In genomic region chr3:117563063-117563462, GRCh38 we compare ENCODE assay signal across 26 cellular contexts.
DNase-seq lines count a peak whose midpoint lies in the region; ATAC-seq and TF ChIP-seq lines count a peak whose summit lies in the region.
"Had no signal": no experiment of that assay in that cellular context is flagged by ENCODE, and none has a peak within 500 bp of the region (broad histone marks: within the 10 kb centered on the region; RNA-seq: fewer than 3 reads in every experiment).

No MANE protein-coding gene starts in this region.

- no peak overlapping the region for H2BK120ac ChIP-seq in IMR-90 (ENCODE audit: low read depth, low read length)

- H3K4me2 ChIP-seq in IMR-90 (ENCODE audit: low read depth, low read length), result peak overlapping the region; percentile 57; the same call in 1 of the 2 replicates
- H3K4me2 ChIP-seq: BLaER1 treated with 17β-estradiol and CSF1 and Interleukin-3, amounts not matched to agents 10 nM and 100 nM had no signal

- no peaks in the 10 kb centered on the region for H4K20me1 ChIP-seq in IMR-90 (ENCODE audit: insufficient read depth, low read length)
- H4K20me1 ChIP-seq: BLaER1 treated with 17β-estradiol and CSF1 and Interleukin-3, amounts not matched to agents 10 nM and 100 nM had no signal

- no peak overlapping the region for H2AK9ac ChIP-seq in IMR-90 (replicated peaks; ENCODE audit: low read depth, low read length, poor library complexity)

- ATAC-seq in IMR-90 (ENCODE audit: low read depth), result peak; percentile 96
- no peak for ATAC-seq in GM19452 (IDR thresholded peaks at IDR 0.05; ENCODE audit: unreplicated experiment)
- ATAC-seq: HepG2 had no signal

- no peak for TF ChIP-seq RAD21 in IMR-90 (IDR thresholded peaks at IDR 0.05; ENCODE audit: low read length)

- H4K8ac ChIP-seq in IMR-90 (ENCODE audit: low read depth in 2 of 2, low read length in 2 of 2), result no peak overlapping the region

- TF ChIP-seq CTCF in IMR-90 (conservative IDR thresholded peaks at IDR 0.05; ENCODE audit: low read depth, low read length) (no peak), choroid plexus epithelial cell (conservative IDR thresholded peaks at IDR 0.05; ENCODE audit: low read depth, low read length) (no peak)

- dilution Hi-C loops in IMR-90 (cut with HindIII; ENCODE audit: low sequenced_read_pairs, unreplicated experiment), result no loop called here

- no peak overlapping the region for H3K9ac ChIP-seq in IMR-90 (ENCODE audit: low read depth, low read length)
- H3K9ac ChIP-seq: BLaER1 treated with 17β-estradiol and CSF1 and Interleukin-3, amounts not matched to agents 10 nM and 100 nM; GM23248 had no signal

- H3K4ac ChIP-seq in IMR-90 (ENCODE audit: low read depth, low read length), result no peak overlapping the region

- no peak overlapping the region for H2BK5ac ChIP-seq in IMR-90 (ENCODE audit: low read depth, low read length, poor library complexity, severe bottlenecking)

- H3K23ac ChIP-seq in IMR-90 (ENCODE audit: low read depth, low read length), result no peak overlapping the region

- BruUV-seq in IMR-90 (replicated peaks; lab: Mats Ljungman, UMichigan), result no TSS peak

- H3K27ac ChIP-seq in IMR-90 (ENCODE audit: insufficient read depth, low read length), result peak overlapping the region; percentile 43; the same call in 1 of the 2 replicates
- H3K27ac ChIP-seq: BLaER1 treated with 17β-estradiol and CSF1 and Interleukin-3, amounts not matched to agents 10 nM and 100 nM; GM23248; HL-60; SJSA1 had no signal

- H3K4me1 ChIP-seq in IMR-90 (ENCODE audit: control insufficient read depth, insufficient read depth, low read length), result peaks cover 9% of the 10 kb centered on the region
- H3K4me1 ChIP-seq: Caco-2, HAP-1, SJSA1 had no signal

- TF ChIP-seq POLR2A in IMR-90 (IDR thresholded peaks at IDR 0.05; ENCODE audit: low read depth, low read length), result no peak

- in situ Hi-C loops in IMR-90 (cut with MboI; ENCODE audit: low sequenced_read_pairs), result no loop called here

- no peaks in the 10 kb centered on the region for H3K9me3 ChIP-seq in IMR-90 (ENCODE audit: control insufficient read depth, insufficient read depth, low read length)
- H3K9me3 ChIP-seq: BLaER1 treated with 17β-estradiol and CSF1 and Interleukin-3, amounts not matched to agents 10 nM and 100 nM; Caco-2; HAP-1; SJSA1 had no signal

- H3K56ac ChIP-seq in IMR-90 (ENCODE audit: extremely low read depth, insufficient read depth, low read length), result no peak overlapping the region

- intact Hi-C loops in IMR-90 (cut with micrococcal nuclease), result no loop called here

- H2BK15ac ChIP-seq in IMR-90 (ENCODE audit: low read depth, low read length), result no peak overlapping the region

- no peak overlapping the region; the same call in 1 of the 2 replicates for H3K18ac ChIP-seq in IMR-90 (ENCODE audit: low read depth, low read length)

- no peaks in the 10 kb centered on the region for H3K36me3 ChIP-seq in IMR-90 (ENCODE audit: control insufficient read depth, insufficient read depth, low read length)
- H3K36me3 ChIP-seq: BLaER1 treated with 17β-estradiol and CSF1 and Interleukin-3, amounts not matched to agents 10 nM and 100 nM; HAP-1; SJSA1 had no signal

- H2AFZ ChIP-seq in IMR-90 (replicated peaks; ENCODE audit: low read length, poor library complexity), result no peak overlapping the region
- H2AFZ ChIP-seq: GM23248 had no signal

- no peak overlapping the region for H4K91ac ChIP-seq in IMR-90 (ENCODE audit: insufficient read depth, low read depth, low read length)

- POLR2A ChIA-PET in IMR-90 (lab: Charles Lee; ENCODE audit: unreplicated experiment), result no interaction called here

- WGBS in IMR-90 (ENCODE audit: extremely low coverage in 2 of 2, insufficient read length in 1 of 2), 2 experiments, result 52% methylated on average over 3 of the region's 4 CpGs; no CpG with 5 or more reads in 1 of the 2 experiments

- no peak overlapping the region for H4K5ac ChIP-seq in IMR-90 (ENCODE audit: low read depth, low read length)

- no peaks in the 10 kb centered on the region for H3K27me3 ChIP-seq in IMR-90 (ENCODE audit: control insufficient read depth, insufficient read depth, low read length)
- H3K27me3 ChIP-seq: BLaER1 treated with 17β-estradiol and CSF1 and Interleukin-3, amounts not matched to agents 10 nM and 100 nM; SJSA1 had no signal

- no peak overlapping the region for H3K14ac ChIP-seq in IMR-90 (replicated peaks; ENCODE audit: low read depth, low read length)

- DNase-seq in IMR-90, result peak; percentile 71
- peak; percentile 7 for DNase-seq in choroid plexus epithelial cell (ENCODE audit: low read depth)
- peak; percentile 22 for DNase-seq in kidney glomerular epithelial cell (lab: John Stamatoyannopoulos, UW)
- peak; percentile 2 for DNase-seq in stromal cell of bone marrow (ENCODE audit: low read depth)
- DNase-seq in activated CD4-positive, alpha-beta T cell treated with anti-CD3 and anti-CD28 coated beads for 4 hours, result no peak
- DNase-seq in NCI-H345 treated with DMSO at 0.1 percent for 48 hours (lab: John Stamatoyannopoulos, UW; ENCODE audit: unreplicated experiment), result no peak
- DNase-seq: Caco-2; CD4-positive, alpha-beta memory T cell; DMS 273 treated with DMSO at 0.1 percent for 48 hours; DND-41; GM23248; KBM-7; MM.1S; NCI-H1048; NCI-H1436; NCI-H2081; NCI-H2171; NCI-H446; NCI-H526 treated with DMSO at 0.1 percent for 48 hours; OCI-M1 had no signal

- H2BK20ac ChIP-seq in IMR-90 (ENCODE audit: low read depth, low read length), result no peak overlapping the region

- CTCF ChIA-PET in IMR-90 (lab: Yijun Ruan, JAX), result interaction anchor here (0.7 kb wide), 1 partner anchor 322 kb away, joined by 6 read pairs; no protein-coding TSS in a partner anchor

- H2AK5ac ChIP-seq in IMR-90 (ENCODE audit: low read depth, low read length), result no peak overlapping the region

- H3K4me3 ChIP-seq in IMR-90 (ENCODE audit: insufficient read depth, low read depth, low read length) (no peak overlapping the region), choroid plexus epithelial cell (ENCODE audit: low read depth, low read length) (no peak overlapping the region)
- H3K4me3 ChIP-seq: BLaER1 treated with 17β-estradiol and CSF1 and Interleukin-3, amounts not matched to agents 10 nM and 100 nM; GM23248; HAP-1; SJSA1 had no signal

- H3K79me1 ChIP-seq in IMR-90 (ENCODE audit: low read depth in 1 of 2, low read length in 2 of 2), result no peaks in the 10 kb centered on the region; a peak in 1 of 4 replicates

- 0 out of 2 replicates have a peak, but pooled peaks cover 3% of the 10 kb centered on the region for H3K9me1 ChIP-seq in IMR-90 (ENCODE audit: insufficient read depth, low read length)

TF ChIP-seq in IMR-90, 13 proteins besides CTCF, POLR2A, EP300 and RAD21:
- TF ChIP-seq CHD1 (IDR thresholded peaks at IDR 0.05; ENCODE audit: low read depth, low read length) (no peak), RFX5 (IDR thresholded peaks at IDR 0.05; ENCODE audit: low read depth, low read length) (no peak), USF2 (IDR thresholded peaks at IDR 0.05; ENCODE audit: low read depth, low read length) (no peak), MXI1 (IDR thresholded peaks at IDR 0.05; ENCODE audit: borderline replicate concordance, low read depth, low read length) (no peak), NFE2L2 (IDR thresholded peaks at IDR 0.05; ENCODE audit: low read depth, low read length) (no peak), BHLHE40 (IDR thresholded peaks at IDR 0.05; ENCODE audit: low read depth, low read length) (no peak), CEBPB (IDR thresholded peaks at IDR 0.05; ENCODE audit: low read depth, low read length) (no peak), RCOR1 (IDR thresholded peaks at IDR 0.05; ENCODE audit: insufficient replicate concordance, low read length) (no peak), MAZ (IDR thresholded peaks at IDR 0.05; ENCODE audit: borderline replicate concordance, low read depth, low read length) (no peak), SMC3 (IDR thresholded peaks at IDR 0.05; ENCODE audit: low read depth, low read length) (no peak), FOS (IDR thresholded peaks at IDR 0.05; ENCODE audit: low read depth, low read length) (no peak), ELK1 (IDR thresholded peaks at IDR 0.05; ENCODE audit: borderline replicate concordance, low read depth, low read length) (no peak), MAFK (IDR thresholded peaks at IDR 0.05; ENCODE audit: low read depth, low read length) (no peak)

Comparison
In these comparisons a context has a peak if more than half of its experiments do, and no peak if none do; other contexts are left out.
1. DNase-seq: peak in IMR-90 (single experiment), choroid plexus epithelial cell (single experiment), kidney glomerular epithelial cell (single experiment) and stromal cell of bone marrow (single experiment); none in activated CD4-positive, alpha-beta T cell treated with anti-CD3 and anti-CD28 coated beads for 4 hours (0 of 2) and NCI-H345 treated with DMSO at 0.1 percent for 48 hours (single experiment).